ENCODE assay signal across 8 cellular contexts in genomic region chr3:57557088-57557537, GRCh38. TPM values are rescaled to one million over a fixed set of nuclear protein-coding genes. Genes with fewer than 3 reads are reported as not detected.
DNase-seq lines count a peak whose midpoint lies in the region; ATAC-seq, FAIRE-seq and TF ChIP-seq lines count a peak whose summit lies in the region.

No MANE protein-coding gene starts in this region.

- H3K27me3 Mint-ChIP-seq in activated T-helper 17 cell treated with anti-CD3 and anti-CD28 coated beads, Interleukin-2, amount 50 U/mL, for 72 hours: no peaks in the 10 kb centered on the region

- peak overlapping the region; percentile 98 for H3K4me3 Mint-ChIP-seq in activated T-helper 17 cell treated with anti-CD3 and anti-CD28 coated beads, Interleukin-2, amount 50 U/mL, for 72 hours

- TF ChIP-seq CTCF in AG09309 (IDR thresholded peaks at IDR 0.05; ENCODE audit: control insufficient read depth, insufficient read depth, low read depth, low read length, missing control alignments): no peak
- no peak for TF ChIP-seq CTCF in retinal pigment epithelial cell (conservative IDR thresholded peaks at IDR 0.05; ENCODE audit: low read depth, low read length)
- TF ChIP-seq CTCF in D721Med (IDR thresholded peaks at IDR 0.05; ENCODE audit: insufficient read depth, missing control alignments): no peak

- H3K9me3 Mint-ChIP-seq in activated T-helper 17 cell treated with anti-CD3 and anti-CD28 coated beads, Interleukin-2, amount 50 U/mL, for 72 hours: no peaks in the 10 kb centered on the region

- FAIRE-seq in D721Med (lab: Jason Lieb, UNC): no peak

- H3K4me1 Mint-ChIP-seq in activated T-helper 17 cell treated with anti-CD3 and anti-CD28 coated beads, Interleukin-2, amount 50 U/mL, for 72 hours: peaks cover 13% of the 10 kb centered on the region

- peak overlapping the region; percentile 98 for H3K27ac Mint-ChIP-seq in activated T-helper 17 cell treated with anti-CD3 and anti-CD28 coated beads, Interleukin-2, amount 50 U/mL, for 72 hours

- H3K36me3 Mint-ChIP-seq in activated T-helper 17 cell treated with anti-CD3 and anti-CD28 coated beads, Interleukin-2, amount 50 U/mL, for 72 hours (ENCODE audit: low read depth): peaks cover 58% of the 10 kb centered on the region

- H3K4me3 ChIP-seq in AG09309 (ENCODE audit: control insufficient read depth, low read depth, low read length) (peak overlapping the region; percentile 64), retinal pigment epithelial cell (ENCODE audit: low read length) (peak overlapping the region; percentile 73)

- DNase-seq in AG09309 (ENCODE audit: low read depth): no peak
- peak; percentile 22 for DNase-seq in NOMO-1 treated with DMSO at 0.1 percent for 48 hours (lab: John Stamatoyannopoulos, UW; ENCODE audit: unreplicated experiment)
- peak; percentile 37 for DNase-seq in glomerular visceral epithelial cell (ENCODE audit: extremely low spot score)
- no peak for DNase-seq in retinal pigment epithelial cell (ENCODE audit: low read depth)
- no peak for DNase-seq in NCI-H128 (lab: John Stamatoyannopoulos, UW; ENCODE audit: unreplicated experiment)
- DNase-seq in D721Med (ENCODE audit: insufficient read length, low spot score): no peak

- peak; percentile 18 for ATAC-seq in GM21360 (IDR thresholded peaks at IDR 0.05; ENCODE audit: unreplicated experiment)
- peak; percentile 64 for ATAC-seq in activated T-helper 17 cell treated with anti-CD3 and anti-CD28 coated beads, Interleukin-2, amount 50 U/mL, for 72 hours (replicated peaks)

RNA-seq across cellular contexts. Expression of gene PDE12, which starts 1.0 kb away (rescaled TPM):
- total RNA-seq in activated T-helper 17 cell treated with anti-CD3 and anti-CD28 coated beads, Interleukin-2, amount 50 U/mL, for 72 hours: 10 to 100 TPM; 20.8 to 31.4 TPM

RNA-seq across cellular contexts. Expression of gene DNAH12, which starts 13.0 kb away (rescaled TPM):
- under 1 TPM in 1 of 2 donors, not detected in 1; 0.08 TPM for total RNA-seq in activated T-helper 17 cell treated with anti-CD3 and anti-CD28 coated beads, Interleukin-2, amount 50 U/mL, for 72 hours

RNA-seq across cellular contexts. Expression of gene ARF4, which starts 40.0 kb away (rescaled TPM):
- 10 to 100 TPM; 52.1 to 67.4 TPM for total RNA-seq in activated T-helper 17 cell treated with anti-CD3 and anti-CD28 coated beads, Interleukin-2, amount 50 U/mL, for 72 hours

Comparison
In these comparisons a context has a peak if more than half of its experiments do, and no peak if none do; other contexts are left out.
1. DNase-seq: peak in NOMO-1 treated with DMSO at 0.1 percent for 48 hours (single experiment) and glomerular visceral epithelial cell (single experiment); none in AG09309 (single experiment), retinal pigment epithelial cell (single experiment), NCI-H128 (single experiment) and D721Med (single experiment).